Comparison of ENCODE assay signal across 12 cellular contexts in the genomic region with DNA sequence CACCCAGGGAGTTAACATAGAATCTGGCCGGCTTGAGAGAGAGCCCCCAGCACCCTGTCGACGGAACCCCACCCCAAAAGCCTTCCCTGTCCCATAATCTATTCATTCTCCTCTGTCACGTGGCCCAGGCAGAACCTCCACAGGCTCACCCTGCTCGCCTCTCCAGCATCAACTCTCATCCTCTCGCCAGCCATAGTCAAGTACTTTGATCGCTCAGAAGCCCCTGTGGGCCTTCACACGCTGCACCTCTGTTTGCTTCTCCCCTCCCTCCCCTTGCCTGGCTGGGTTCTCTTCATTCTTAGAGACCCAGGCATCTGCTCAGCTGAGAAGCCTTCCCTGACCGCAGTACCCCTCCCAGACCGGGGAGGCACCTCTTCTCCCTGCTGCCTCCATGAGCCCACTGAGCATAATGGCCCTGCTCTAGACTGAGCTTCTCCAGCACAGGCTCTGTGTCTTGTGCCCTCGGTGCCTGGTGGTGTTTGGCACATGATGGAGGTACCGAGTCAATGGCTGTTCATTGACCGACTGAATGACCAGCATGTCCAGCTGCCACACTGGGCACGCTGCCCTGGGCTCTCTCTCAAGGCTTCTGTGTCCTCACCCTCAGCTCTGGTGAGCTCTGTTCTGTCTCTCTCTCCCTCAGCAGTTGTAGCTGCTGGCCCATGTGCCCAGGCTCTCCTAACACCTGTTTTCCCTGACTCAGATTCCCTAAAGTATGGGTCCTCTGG. TPM values are rescaled to one million over a fixed set of nuclear protein-coding genes. Genes with fewer than 3 reads are reported as not detected.
DNase-seq lines count a peak whose midpoint lies in the region; ATAC-seq and TF ChIP-seq lines count a peak whose summit lies in the region.
"Had no signal": no experiment of that assay in that cellular context is flagged by ENCODE, and none has a peak within 500 bp of the region (broad histone marks: within the 10 kb centered on the region; RNA-seq: fewer than 3 reads in every experiment).

No MANE protein-coding gene starts in this region.

- H3K27ac ChIP-seq in Karpas-422 (ENCODE audit: low read length) = no peak overlapping the region
- peak overlapping the region; percentile 65 for H3K27ac ChIP-seq in lower lobe of right lung
- peak overlapping the region; percentile 60 for H3K27ac ChIP-seq in stomach smooth muscle (ENCODE audit: low read length)

- peaks cover 39% of the 10 kb centered on the region for H4K20me1 ChIP-seq in Karpas-422 (ENCODE audit: insufficient read depth, low read depth, low read length)

- TF ChIP-seq CTCF in lower lobe of right lung (IDR thresholded peaks at IDR 0.05) = no peak
- no peak for TF ChIP-seq CTCF in foreskin fibroblast (IDR thresholded peaks at IDR 0.05; ENCODE audit: low read depth, low read length)

- H3K9ac ChIP-seq in Karpas-422 (ENCODE audit: low read length) = no peak overlapping the region
- peak overlapping the region in 1 of 2 donors; percentile 29 for H3K9ac ChIP-seq in stomach smooth muscle (ENCODE audit: low read length in 2 of 2)

- H3K4me1 ChIP-seq in Karpas-422 (ENCODE audit: low read length) = peaks cover 47% of the 10 kb centered on the region
- peaks cover 35% of the 10 kb centered on the region for H3K4me1 ChIP-seq in lower lobe of right lung
- peaks cover 34% of the 10 kb centered on the region for H3K4me1 ChIP-seq in stomach smooth muscle (ENCODE audit: control insufficient read depth, insufficient read depth, low read length)

- H3K4me2 ChIP-seq in Karpas-422 (ENCODE audit: low read depth, low read length, poor library complexity, severe bottlenecking) = peak overlapping the region; percentile 13

- H3K27me3 ChIP-seq in Karpas-422 (ENCODE audit: low read length) (no peaks in the 10 kb centered on the region), lower lobe of right lung (ENCODE audit: low read depth) (no peaks in the 10 kb centered on the region), stomach smooth muscle (ENCODE audit: control insufficient read depth in 1 of 2, insufficient read depth in 2 of 2, low read length in 2 of 2) (no peaks in the 10 kb centered on the region)

- H2AFZ ChIP-seq in Karpas-422 (ENCODE audit: low read length) = no peak overlapping the region

- DNase-seq in Karpas-422 (no peak), anterior cingulate cortex (lab: John Stamatoyannopoulos, UW) (peak in 54 of 58 donors; percentile 28 to 97 (median 80)), lower lobe of right lung (no peak), foreskin fibroblast (no peak), COLO668 (lab: John Stamatoyannopoulos, UW; ENCODE audit: unreplicated experiment) (no peak)
- no peak for DNase-seq in activated CD4-positive, alpha-beta T cell treated with anti-CD3 and anti-CD28 coated beads, Interleukin-2, amount 50 U/mL, for 4 hours
- DNase-seq: central memory CD4-positive, alpha-beta T cell; NCI-H187 treated with DMSO at 0.1 percent for 48 hours; T1000 had no signal

- H3K36me3 ChIP-seq in Karpas-422 (ENCODE audit: insufficient read depth, low read length) = peaks cover 38% of the 10 kb centered on the region
- H3K36me3 ChIP-seq in lower lobe of right lung = peaks cover 79% of the 10 kb centered on the region
- peaks cover 37 to 58% of the 10 kb centered on the region in 2 donors for H3K36me3 ChIP-seq in stomach smooth muscle (ENCODE audit: control insufficient read depth in 2 of 2, insufficient read depth in 2 of 2, low read length in 2 of 2)

- ATAC-seq in lower lobe of right lung = no peak
- no peak for ATAC-seq in HG02759 (IDR thresholded peaks at IDR 0.05; ENCODE audit: unreplicated experiment)

- no peaks in the 10 kb centered on the region for H3K9me2 ChIP-seq in Karpas-422 (replicated peaks; ENCODE audit: insufficient read depth, low read length)

- H3K9me3 ChIP-seq in Karpas-422 (ENCODE audit: low read length) (no peaks in the 10 kb centered on the region), lower lobe of right lung (no peaks in the 10 kb centered on the region), stomach smooth muscle (ENCODE audit: control insufficient read depth in 2 of 2, low read length in 2 of 2) (no peaks in the 10 kb centered on the region)

- intact Hi-C loops in lower lobe of right lung (cut with DNase I) = loop anchor here (10.0 kb wide), 1 partner anchor 231 kb away; no protein-coding TSS in a partner anchor

- H3K4me3 ChIP-seq in Karpas-422 (ENCODE audit: low read length) (no peak overlapping the region), lower lobe of right lung (no peak overlapping the region), stomach smooth muscle (ENCODE audit: low read length in 2 of 2) (no peak overlapping the region), foreskin fibroblast (ENCODE audit: low read depth in 1 of 2, low read length in 2 of 2) (no peak overlapping the region)
- H3K4me3 ChIP-seq: skin epidermis had no signal

- H3K79me2 ChIP-seq in Karpas-422 (ENCODE audit: low read length) = peaks cover 19% of the 10 kb centered on the region

RNA-seq across cellular contexts. Expression of a gene that starts 33.7 kb away (rescaled TPM):
- total RNA-seq in Karpas-422 (2014; rRNA removed; shearing (Covaris generic); ENCODE audit: low replicate concordance) = 261 and 285 TPM in 2 replicates
- 61.6 TPM for total RNA-seq in lower lobe of right lung

RNA-seq across cellular contexts. Expression of a gene that starts 35.5 kb away (rescaled TPM):
- 0.11 TPM in 1 of 2 replicates, not detected in the other for total RNA-seq in Karpas-422 (2014; rRNA removed; shearing (Covaris generic); ENCODE audit: low replicate concordance)
- 7.7 TPM for total RNA-seq in lower lobe of right lung

Comparison
In these comparisons a context has a peak if more than half of its experiments do, and no peak if none do; other contexts are left out.
1. DNase-seq: peak in anterior cingulate cortex (54 of 58); none in Karpas-422 (single experiment), lower lobe of right lung (single experiment), foreskin fibroblast (0 of 2), COLO668 (single experiment) and activated CD4-positive, alpha-beta T cell treated with anti-CD3 and anti-CD28 coated beads, Interleukin-2, amount 50 U/mL, for 4 hours (0 of 2).